ENCODE assay signal across 10 cellular contexts in genomic region chr3:184149123-184149522, GRCh38. TPM values are rescaled to one million over a fixed set of nuclear protein-coding genes. Genes with fewer than 3 reads are reported as not detected.
"Had no signal": no experiment of that assay in that cellular context is flagged by ENCODE, and none has a peak within 500 bp of the region (broad histone marks: within the 10 kb centered on the region; RNA-seq: fewer than 3 reads in every experiment).

No MANE protein-coding gene starts in this region.

- H3K36me3 Mint-ChIP-seq: IgD-negative memory B cell had no signal

- H3K9me3 Mint-ChIP-seq: GM23338, H9, HFFc6, IgD-negative memory B cell had no signal

- H2AFZ ChIP-seq: GM23338 had no signal

- H3K27me3 Mint-ChIP-seq: IgD-negative memory B cell had no signal

- H3K4me3 Mint-ChIP-seq: GM23338, H9, HFFc6, IgD-negative memory B cell had no signal

- H3K4me3 ChIP-seq: GM23338 had no signal

- H3K4me2 ChIP-seq: GM23338 had no signal

- FAIRE-seq: H1, H54, HTR-8/SVneo had no signal

- DNase-seq: HCEC 1CT, KG1 had no signal

RNA-seq across cellular contexts. Expression of gene HTR3E, which starts 52.3 kb away (rescaled TPM):
- total RNA-seq: GM23338, H1, H9, HFFc6, HT-29 had no signal
- polyA plus RNA-seq: GM23338, H1, IgD-negative memory B cell had no signal
